In genomic region chr2:130797493-130798435, GRCh38 we compare ENCODE assay signal across 8 cellular contexts. TPM values are rescaled to one million over a fixed set of nuclear protein-coding genes. Genes with fewer than 3 reads are reported as not detected.
DNase-seq lines count a peak whose midpoint lies in the region; ATAC-seq and TF ChIP-seq lines count a peak whose summit lies in the region.

No MANE protein-coding gene starts in this region.

- peak overlapping the region; percentile 79 for H3K4me3 ChIP-seq in GM23338
- peak overlapping the region; percentile 54 to 94 for H3K4me3 ChIP-seq in gastroesophageal sphincter

- H3K27me3 ChIP-seq in GM23338 (ENCODE audit: insufficient read depth) (peaks cover 20% of the 10 kb centered on the region), gastroesophageal sphincter (no peaks in the 10 kb centered on the region)

- H3K9me3 Mint-ChIP-seq in GM23338: no peaks in the 10 kb centered on the region

- no peak for TF ChIP-seq EP300 in gastroesophageal sphincter (IDR thresholded peaks at IDR 0.05)

- no peaks in the 10 kb centered on the region for H3K36me3 Mint-ChIP-seq in GM23338 (ENCODE audit: low read depth)

- no peak overlapping the region for H3K27ac ChIP-seq in GM23338 (ENCODE audit: low read depth)
- H3K27ac ChIP-seq in gastroesophageal sphincter: peak overlapping the region; percentile 86 to 96 (median 93)

- TF ChIP-seq CTCF in GM23338 (conservative IDR thresholded peaks at IDR 0.05; ENCODE audit: low read depth in 2 of 2): peak; percentile 61 to 97
- peak; percentile 79 to 92 (median 90) for TF ChIP-seq CTCF in gastroesophageal sphincter (IDR thresholded peaks at IDR 0.05)

- H3K36me3 ChIP-seq in GM23338 (ENCODE audit: insufficient read depth) (no peaks in the 10 kb centered on the region), gastroesophageal sphincter (no peaks in the 10 kb centered on the region)

- H3K4me1 ChIP-seq in GM23338 (ENCODE audit: insufficient read depth): no peaks in the 10 kb centered on the region; the same call in 1 of the 2 replicates
- peaks cover 0 to 24% (median 4%) of the 10 kb centered on the region in 3 donors for H3K4me1 ChIP-seq in gastroesophageal sphincter

- ATAC-seq in GM23338: peak; percentile 83
- ATAC-seq in gastroesophageal sphincter: peak; percentile 95

- peak; percentile 77 for DNase-seq in GDM1 (lab: John Stamatoyannopoulos, UW)
- peak; percentile 95 for DNase-seq in GM23338 (ENCODE audit: low spot score)
- DNase-seq in Kasumi-1 (lab: John Stamatoyannopoulos, UW): peak; percentile 74
- DNase-seq in SHP77 (lab: John Stamatoyannopoulos, UW): peak; percentile 52 to 86
- DNase-seq in activated gamma-delta T cell treated with anti-CD3 and anti-CD28 coated beads, Interleukin-2, amount 50 U/mL, for 16 hours (ENCODE audit: low read depth): peak; percentile 88
- DNase-seq in nucleus accumbens (lab: John Stamatoyannopoulos, UW): peak; percentile 21 to 98 (median 87)
- DNase-seq in superior temporal gyrus (ENCODE audit: extremely low spot score): peak; percentile 91

- WGBS in gastroesophageal sphincter (ENCODE audit: low coverage in 1 of 2), 2 donors: no CpG with 5 or more reads among the region's 96 CpGs

- H4K20me1 ChIP-seq in GM23338 (replicated peaks; ENCODE audit: insufficient read depth): no peaks in the 10 kb centered on the region

- H3K27ac Mint-ChIP-seq in GM23338: no peak overlapping the region

- peak overlapping the region; percentile 76 for H3K4me3 Mint-ChIP-seq in GM23338

- no peaks in the 10 kb centered on the region for H3K9me3 ChIP-seq in gastroesophageal sphincter

- peak overlapping the region; percentile 95 for H3K4me2 ChIP-seq in GM23338

- no peaks in the 10 kb centered on the region for H3K79me2 ChIP-seq in GM23338 (replicated peaks; ENCODE audit: insufficient read depth)

- H3K27me3 Mint-ChIP-seq in GM23338 (ENCODE audit: insufficient read depth, low read depth, poor library complexity): peaks cover 16% of the 10 kb centered on the region

- peak; percentile 41 to 47 for TF ChIP-seq POLR2A in gastroesophageal sphincter (IDR thresholded peaks at IDR 0.05)

- no peaks in the 10 kb centered on the region for H3K9me2 ChIP-seq in GM23338 (ENCODE audit: insufficient read depth)

- peaks cover 13% of the 10 kb centered on the region for H3K4me1 Mint-ChIP-seq in GM23338

- no peaks in the 10 kb centered on the region for H3F3A ChIP-seq in GM23338 (replicated peaks; ENCODE audit: low read depth)

- peak overlapping the region; percentile 99 for H2AFZ ChIP-seq in GM23338

TF ChIP-seq in GM23338, 12 proteins besides CTCF, POLR2A, EP300 and RAD21:
- TF ChIP-seq ZNF114 (CRISPR knock-in tag; IDR thresholded peaks at IDR 0.05) (no peak), NANOG (IDR thresholded peaks at IDR 0.05; ENCODE audit: borderline replicate concordance) (no peak), STAT1 (IDR thresholded peaks at IDR 0.05; ENCODE audit: unreplicated experiment) (no peak), ZNF331 (CRISPR knock-in tag; IDR thresholded peaks at IDR 0.05; ENCODE audit: low read depth) (no peak), POLR2AphosphoS5 (IDR thresholded peaks at IDR 0.05; ENCODE audit: low read depth) (0 out of 2 replicates have a peak, but pooled peaks have one; percentile 25), ZNF462 (CRISPR knock-in tag; IDR thresholded peaks at IDR 0.05) (no peak), EZH2phosphoT487 (IDR thresholded peaks at IDR 0.05; ENCODE audit: unreplicated experiment) (no peak), EZH2 (IDR thresholded peaks at IDR 0.05; ENCODE audit: low read depth, unreplicated experiment) (no peak), CREB1 (CRISPR knock-in tag; IDR thresholded peaks at IDR 0.05; ENCODE audit: low read depth) (peak; percentile 43; the same call in 1 of the 2 replicates)
- TF ChIP-seq, protein P1, sequence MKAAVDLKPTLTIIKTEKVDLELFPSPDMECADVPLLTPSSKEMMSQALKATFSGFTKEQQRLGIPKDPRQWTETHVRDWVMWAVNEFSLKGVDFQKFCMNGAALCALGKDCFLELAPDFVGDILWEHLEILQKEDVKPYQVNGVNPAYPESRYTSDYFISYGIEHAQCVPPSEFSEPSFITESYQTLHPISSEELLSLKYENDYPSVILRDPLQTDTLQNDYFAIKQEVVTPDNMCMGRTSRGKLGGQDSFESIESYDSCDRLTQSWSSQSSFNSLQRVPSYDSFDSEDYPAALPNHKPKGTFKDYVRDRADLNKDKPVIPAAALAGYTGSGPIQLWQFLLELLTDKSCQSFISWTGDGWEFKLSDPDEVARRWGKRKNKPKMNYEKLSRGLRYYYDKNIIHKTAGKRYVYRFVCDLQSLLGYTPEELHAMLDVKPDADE (IDR thresholded peaks at IDR 0.05): no peak
TF ChIP-seq in GM23338: peak in this region for 2.

RNA-seq across cellular contexts. Expression of gene ARHGEF4, which starts 39.0 kb away (rescaled TPM):
- total RNA-seq in GM23338 (2014; rRNA removed; shearing (Covaris generic)): 11.8 and 16.6 TPM in 2 replicates
- polyA plus RNA-seq in GM23338 (2016; fragmentation: Nextera tagmentation; extraction: Ambion mirVana): 4.6 and 6.9 TPM in 2 replicates
- total RNA-seq in gastroesophageal sphincter: 10 to 100 TPM; 15.9 to 59.5 (median 21.8) TPM

RNA-seq across cellular contexts. Expression of gene AMER3, which starts 42.4 kb away (rescaled TPM):
- total RNA-seq in GM23338 (2014; rRNA removed; shearing (Covaris generic)): 0.49 and 0.62 TPM in 2 replicates
- 0.05 TPM in 1 of 2 replicates, not detected in the other for polyA plus RNA-seq in GM23338 (2016; fragmentation: Nextera tagmentation; extraction: Ambion mirVana)
- under 1 TPM in 1 of 4 donors, not detected in 3; 0.27 TPM for total RNA-seq in gastroesophageal sphincter
